In the genomic region with DNA sequence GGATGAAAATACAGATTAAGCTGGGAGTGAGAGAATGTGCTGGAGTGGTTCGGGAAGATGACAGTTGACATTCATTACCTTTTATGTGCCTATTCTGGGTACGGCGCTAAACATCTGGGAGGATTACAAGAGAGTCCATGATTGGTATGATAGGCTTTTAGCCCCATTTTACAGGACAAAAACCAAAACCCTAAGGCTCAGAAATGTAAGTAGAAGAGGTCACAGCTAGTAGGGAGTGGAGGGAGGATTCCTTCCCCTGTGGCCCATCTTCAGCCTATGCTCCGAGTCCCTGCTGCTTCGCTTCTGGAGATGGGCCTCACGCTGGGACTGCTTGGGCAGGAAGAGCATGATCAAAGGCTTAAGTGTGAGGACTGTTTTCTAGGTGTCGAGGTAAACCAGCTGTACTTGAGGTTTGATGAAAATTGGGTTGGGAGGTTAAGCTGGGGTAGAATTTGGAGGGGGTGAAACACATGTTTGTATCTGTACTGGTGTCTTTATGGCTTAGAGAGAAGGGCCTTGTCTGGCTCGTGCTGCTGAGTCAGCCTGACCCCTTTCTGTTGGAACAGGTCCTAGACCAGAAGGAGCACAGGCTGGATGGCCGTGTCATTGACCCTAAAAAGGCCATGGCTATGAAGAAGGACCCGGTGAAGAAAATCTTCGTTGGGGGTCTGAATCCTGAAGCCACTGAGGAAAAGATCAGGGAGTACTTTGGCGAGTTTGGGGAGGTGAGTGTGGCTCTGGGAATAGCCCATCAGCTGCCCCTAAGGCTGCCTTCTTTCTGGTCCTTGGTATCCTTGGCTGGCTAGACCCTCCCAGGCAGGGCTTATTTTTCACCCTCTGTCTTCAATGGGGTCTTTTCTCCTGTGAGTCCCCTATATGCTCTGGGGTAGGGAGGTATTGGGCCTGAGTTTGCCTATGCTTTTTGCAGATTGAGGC, we compare ENCODE assay signal across 2 cellular contexts.
TF ChIP-seq lines count a peak whose summit lies in the region.

No MANE protein-coding gene starts in this region.

TF ChIP-seq in HCT116, 20 proteins besides CTCF, POLR2A, EP300 and RAD21 (continued from another document):
- TF ChIP-seq, protein P1, sequence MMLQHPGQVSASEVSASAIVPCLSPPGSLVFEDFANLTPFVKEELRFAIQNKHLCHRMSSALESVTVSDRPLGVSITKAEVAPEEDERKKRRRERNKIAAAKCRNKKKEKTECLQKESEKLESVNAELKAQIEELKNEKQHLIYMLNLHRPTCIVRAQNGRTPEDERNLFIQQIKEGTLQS (IDR thresholded peaks at IDR 0.05), result no peak
- no peak for TF ChIP-seq EZH2phosphoT487 (IDR thresholded peaks at IDR 0.05; ENCODE audit: borderline replicate concordance)
- TF ChIP-seq, protein P2, sequence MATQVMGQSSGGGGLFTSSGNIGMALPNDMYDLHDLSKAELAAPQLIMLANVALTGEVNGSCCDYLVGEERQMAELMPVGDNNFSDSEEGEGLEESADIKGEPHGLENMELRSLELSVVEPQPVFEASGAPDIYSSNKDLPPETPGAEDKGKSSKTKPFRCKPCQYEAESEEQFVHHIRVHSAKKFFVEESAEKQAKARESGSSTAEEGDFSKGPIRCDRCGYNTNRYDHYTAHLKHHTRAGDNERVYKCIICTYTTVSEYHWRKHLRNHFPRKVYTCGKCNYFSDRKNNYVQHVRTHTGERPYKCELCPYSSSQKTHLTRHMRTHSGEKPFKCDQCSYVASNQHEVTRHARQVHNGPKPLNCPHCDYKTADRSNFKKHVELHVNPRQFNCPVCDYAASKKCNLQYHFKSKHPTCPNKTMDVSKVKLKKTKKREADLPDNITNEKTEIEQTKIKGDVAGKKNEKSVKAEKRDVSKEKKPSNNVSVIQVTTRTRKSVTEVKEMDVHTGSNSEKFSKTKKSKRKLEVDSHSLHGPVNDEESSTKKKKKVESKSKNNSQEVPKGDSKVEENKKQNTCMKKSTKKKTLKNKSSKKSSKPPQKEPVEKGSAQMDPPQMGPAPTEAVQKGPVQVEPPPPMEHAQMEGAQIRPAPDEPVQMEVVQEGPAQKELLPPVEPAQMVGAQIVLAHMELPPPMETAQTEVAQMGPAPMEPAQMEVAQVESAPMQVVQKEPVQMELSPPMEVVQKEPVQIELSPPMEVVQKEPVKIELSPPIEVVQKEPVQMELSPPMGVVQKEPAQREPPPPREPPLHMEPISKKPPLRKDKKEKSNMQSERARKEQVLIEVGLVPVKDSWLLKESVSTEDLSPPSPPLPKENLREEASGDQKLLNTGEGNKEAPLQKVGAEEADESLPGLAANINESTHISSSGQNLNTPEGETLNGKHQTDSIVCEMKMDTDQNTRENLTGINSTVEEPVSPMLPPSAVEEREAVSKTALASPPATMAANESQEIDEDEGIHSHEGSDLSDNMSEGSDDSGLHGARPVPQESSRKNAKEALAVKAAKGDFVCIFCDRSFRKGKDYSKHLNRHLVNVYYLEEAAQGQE (IDR thresholded peaks at IDR 0.05; ENCODE audit: low read depth), result no peak
- no peak for TF ChIP-seq SP1 (IDR thresholded peaks at IDR 0.05; ENCODE audit: low read depth)
- no peak for TF ChIP-seq EZH2 (IDR thresholded peaks at IDR 0.05)
- no peak for TF ChIP-seq YY1 (IDR thresholded peaks at IDR 0.05; ENCODE audit: extremely low read depth, insufficient replicate concordance, low read depth, low read length)
- TF ChIP-seq, protein P3, sequence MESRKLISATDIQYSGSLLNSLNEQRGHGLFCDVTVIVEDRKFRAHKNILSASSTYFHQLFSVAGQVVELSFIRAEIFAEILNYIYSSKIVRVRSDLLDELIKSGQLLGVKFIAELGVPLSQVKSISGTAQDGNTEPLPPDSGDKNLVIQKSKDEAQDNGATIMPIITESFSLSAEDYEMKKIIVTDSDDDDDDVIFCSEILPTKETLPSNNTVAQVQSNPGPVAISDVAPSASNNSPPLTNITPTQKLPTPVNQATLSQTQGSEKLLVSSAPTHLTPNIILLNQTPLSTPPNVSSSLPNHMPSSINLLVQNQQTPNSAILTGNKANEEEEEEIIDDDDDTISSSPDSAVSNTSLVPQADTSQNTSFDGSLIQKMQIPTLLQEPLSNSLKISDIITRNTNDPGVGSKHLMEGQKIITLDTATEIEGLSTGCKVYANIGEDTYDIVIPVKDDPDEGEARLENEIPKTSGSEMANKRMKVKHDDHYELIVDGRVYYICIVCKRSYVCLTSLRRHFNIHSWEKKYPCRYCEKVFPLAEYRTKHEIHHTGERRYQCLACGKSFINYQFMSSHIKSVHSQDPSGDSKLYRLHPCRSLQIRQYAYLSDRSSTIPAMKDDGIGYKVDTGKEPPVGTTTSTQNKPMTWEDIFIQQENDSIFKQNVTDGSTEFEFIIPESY (IDR thresholded peaks at IDR 0.05; ENCODE audit: extremely low read depth, insufficient replicate concordance, low read length), result no peak
- no peak for TF ChIP-seq SIN3A (IDR thresholded peaks at IDR 0.05; ENCODE audit: low read depth)
- TF ChIP-seq TCF7L2 (IDR thresholded peaks at IDR 0.05; ENCODE audit: borderline replicate concordance, extremely low read depth, insufficient read depth, insufficient read length), result no peak
- TF ChIP-seq FOSL1 (IDR thresholded peaks at IDR 0.05; ENCODE audit: low read depth), result no peak

TF ChIP-seq in WTC11, 78 proteins besides CTCF, POLR2A, EP300 and RAD21 (continued from another document):
- TF ChIP-seq, protein P4, sequence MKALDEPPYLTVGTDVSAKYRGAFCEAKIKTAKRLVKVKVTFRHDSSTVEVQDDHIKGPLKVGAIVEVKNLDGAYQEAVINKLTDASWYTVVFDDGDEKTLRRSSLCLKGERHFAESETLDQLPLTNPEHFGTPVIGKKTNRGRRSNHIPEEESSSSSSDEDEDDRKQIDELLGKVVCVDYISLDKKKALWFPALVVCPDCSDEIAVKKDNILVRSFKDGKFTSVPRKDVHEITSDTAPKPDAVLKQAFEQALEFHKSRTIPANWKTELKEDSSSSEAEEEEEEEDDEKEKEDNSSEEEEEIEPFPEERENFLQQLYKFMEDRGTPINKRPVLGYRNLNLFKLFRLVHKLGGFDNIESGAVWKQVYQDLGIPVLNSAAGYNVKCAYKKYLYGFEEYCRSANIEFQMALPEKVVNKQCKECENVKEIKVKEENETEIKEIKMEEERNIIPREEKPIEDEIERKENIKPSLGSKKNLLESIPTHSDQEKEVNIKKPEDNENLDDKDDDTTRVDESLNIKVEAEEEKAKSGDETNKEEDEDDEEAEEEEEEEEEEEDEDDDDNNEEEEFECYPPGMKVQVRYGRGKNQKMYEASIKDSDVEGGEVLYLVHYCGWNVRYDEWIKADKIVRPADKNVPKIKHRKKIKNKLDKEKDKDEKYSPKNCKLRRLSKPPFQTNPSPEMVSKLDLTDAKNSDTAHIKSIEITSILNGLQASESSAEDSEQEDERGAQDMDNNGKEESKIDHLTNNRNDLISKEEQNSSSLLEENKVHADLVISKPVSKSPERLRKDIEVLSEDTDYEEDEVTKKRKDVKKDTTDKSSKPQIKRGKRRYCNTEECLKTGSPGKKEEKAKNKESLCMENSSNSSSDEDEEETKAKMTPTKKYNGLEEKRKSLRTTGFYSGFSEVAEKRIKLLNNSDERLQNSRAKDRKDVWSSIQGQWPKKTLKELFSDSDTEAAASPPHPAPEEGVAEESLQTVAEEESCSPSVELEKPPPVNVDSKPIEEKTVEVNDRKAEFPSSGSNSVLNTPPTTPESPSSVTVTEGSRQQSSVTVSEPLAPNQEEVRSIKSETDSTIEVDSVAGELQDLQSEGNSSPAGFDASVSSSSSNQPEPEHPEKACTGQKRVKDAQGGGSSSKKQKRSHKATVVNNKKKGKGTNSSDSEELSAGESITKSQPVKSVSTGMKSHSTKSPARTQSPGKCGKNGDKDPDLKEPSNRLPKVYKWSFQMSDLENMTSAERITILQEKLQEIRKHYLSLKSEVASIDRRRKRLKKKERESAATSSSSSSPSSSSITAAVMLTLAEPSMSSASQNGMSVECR (CRISPR knock-in tag; IDR thresholded peaks at IDR 0.05; ENCODE audit: borderline replicate concordance), result no peak
- TF ChIP-seq, protein P5, sequence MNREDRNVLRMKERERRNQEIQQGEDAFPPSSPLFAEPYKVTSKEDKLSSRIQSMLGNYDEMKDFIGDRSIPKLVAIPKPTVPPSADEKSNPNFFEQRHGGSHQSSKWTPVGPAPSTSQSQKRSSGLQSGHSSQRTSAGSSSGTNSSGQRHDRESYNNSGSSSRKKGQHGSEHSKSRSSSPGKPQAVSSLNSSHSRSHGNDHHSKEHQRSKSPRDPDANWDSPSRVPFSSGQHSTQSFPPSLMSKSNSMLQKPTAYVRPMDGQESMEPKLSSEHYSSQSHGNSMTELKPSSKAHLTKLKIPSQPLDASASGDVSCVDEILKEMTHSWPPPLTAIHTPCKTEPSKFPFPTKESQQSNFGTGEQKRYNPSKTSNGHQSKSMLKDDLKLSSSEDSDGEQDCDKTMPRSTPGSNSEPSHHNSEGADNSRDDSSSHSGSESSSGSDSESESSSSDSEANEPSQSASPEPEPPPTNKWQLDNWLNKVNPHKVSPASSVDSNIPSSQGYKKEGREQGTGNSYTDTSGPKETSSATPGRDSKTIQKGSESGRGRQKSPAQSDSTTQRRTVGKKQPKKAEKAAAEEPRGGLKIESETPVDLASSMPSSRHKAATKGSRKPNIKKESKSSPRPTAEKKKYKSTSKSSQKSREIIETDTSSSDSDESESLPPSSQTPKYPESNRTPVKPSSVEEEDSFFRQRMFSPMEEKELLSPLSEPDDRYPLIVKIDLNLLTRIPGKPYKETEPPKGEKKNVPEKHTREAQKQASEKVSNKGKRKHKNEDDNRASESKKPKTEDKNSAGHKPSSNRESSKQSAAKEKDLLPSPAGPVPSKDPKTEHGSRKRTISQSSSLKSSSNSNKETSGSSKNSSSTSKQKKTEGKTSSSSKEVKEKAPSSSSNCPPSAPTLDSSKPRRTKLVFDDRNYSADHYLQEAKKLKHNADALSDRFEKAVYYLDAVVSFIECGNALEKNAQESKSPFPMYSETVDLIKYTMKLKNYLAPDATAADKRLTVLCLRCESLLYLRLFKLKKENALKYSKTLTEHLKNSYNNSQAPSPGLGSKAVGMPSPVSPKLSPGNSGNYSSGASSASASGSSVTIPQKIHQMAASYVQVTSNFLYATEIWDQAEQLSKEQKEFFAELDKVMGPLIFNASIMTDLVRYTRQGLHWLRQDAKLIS (CRISPR knock-in tag; IDR thresholded peaks at IDR 0.05; ENCODE audit: borderline replicate concordance), result no peak
- TF ChIP-seq, protein P6, sequence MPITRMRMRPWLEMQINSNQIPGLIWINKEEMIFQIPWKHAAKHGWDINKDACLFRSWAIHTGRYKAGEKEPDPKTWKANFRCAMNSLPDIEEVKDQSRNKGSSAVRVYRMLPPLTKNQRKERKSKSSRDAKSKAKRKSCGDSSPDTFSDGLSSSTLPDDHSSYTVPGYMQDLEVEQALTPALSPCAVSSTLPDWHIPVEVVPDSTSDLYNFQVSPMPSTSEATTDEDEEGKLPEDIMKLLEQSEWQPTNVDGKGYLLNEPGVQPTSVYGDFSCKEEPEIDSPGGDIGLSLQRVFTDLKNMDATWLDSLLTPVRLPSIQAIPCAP (CRISPR knock-in tag; IDR thresholded peaks at IDR 0.05), result no peak
- no peak for TF ChIP-seq CREM (CRISPR knock-in tag; IDR thresholded peaks at IDR 0.05)
- TF ChIP-seq, protein P7, sequence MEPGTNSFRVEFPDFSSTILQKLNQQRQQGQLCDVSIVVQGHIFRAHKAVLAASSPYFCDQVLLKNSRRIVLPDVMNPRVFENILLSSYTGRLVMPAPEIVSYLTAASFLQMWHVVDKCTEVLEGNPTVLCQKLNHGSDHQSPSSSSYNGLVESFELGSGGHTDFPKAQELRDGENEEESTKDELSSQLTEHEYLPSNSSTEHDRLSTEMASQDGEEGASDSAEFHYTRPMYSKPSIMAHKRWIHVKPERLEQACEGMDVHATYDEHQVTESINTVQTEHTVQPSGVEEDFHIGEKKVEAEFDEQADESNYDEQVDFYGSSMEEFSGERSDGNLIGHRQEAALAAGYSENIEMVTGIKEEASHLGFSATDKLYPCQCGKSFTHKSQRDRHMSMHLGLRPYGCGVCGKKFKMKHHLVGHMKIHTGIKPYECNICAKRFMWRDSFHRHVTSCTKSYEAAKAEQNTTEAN (CRISPR knock-in tag; IDR thresholded peaks at IDR 0.05), result no peak
- no peak for TF ChIP-seq ZNF396 (CRISPR knock-in tag; IDR thresholded peaks at IDR 0.05; ENCODE audit: borderline replicate concordance)
- TF ChIP-seq ZBTB21 (CRISPR knock-in tag; IDR thresholded peaks at IDR 0.05; ENCODE audit: borderline replicate concordance), result no peak
- TF ChIP-seq, protein P8, sequence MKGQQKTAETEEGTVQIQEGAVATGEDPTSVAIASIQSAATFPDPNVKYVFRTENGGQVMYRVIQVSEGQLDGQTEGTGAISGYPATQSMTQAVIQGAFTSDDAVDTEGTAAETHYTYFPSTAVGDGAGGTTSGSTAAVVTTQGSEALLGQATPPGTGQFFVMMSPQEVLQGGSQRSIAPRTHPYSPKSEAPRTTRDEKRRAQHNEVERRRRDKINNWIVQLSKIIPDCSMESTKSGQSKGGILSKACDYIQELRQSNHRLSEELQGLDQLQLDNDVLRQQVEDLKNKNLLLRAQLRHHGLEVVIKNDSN (CRISPR knock-in tag; IDR thresholded peaks at IDR 0.05), result no peak
- no peak for TF ChIP-seq PRRX2 (CRISPR knock-in tag; IDR thresholded peaks at IDR 0.05)
- TF ChIP-seq MXD4 (CRISPR knock-in tag; IDR thresholded peaks at IDR 0.05; ENCODE audit: borderline replicate concordance), result no peak
- TF ChIP-seq TEAD4 (CRISPR knock-in tag; IDR thresholded peaks at IDR 0.05), result no peak
- TF ChIP-seq CBFB (CRISPR knock-in tag; IDR thresholded peaks at IDR 0.05; ENCODE audit: low read depth), result no peak
- no peak for TF ChIP-seq ELF4 (CRISPR knock-in tag; IDR thresholded peaks at IDR 0.05; ENCODE audit: low read depth)
